ENCODE assay signal across 2 cellular contexts in the genomic region with DNA sequence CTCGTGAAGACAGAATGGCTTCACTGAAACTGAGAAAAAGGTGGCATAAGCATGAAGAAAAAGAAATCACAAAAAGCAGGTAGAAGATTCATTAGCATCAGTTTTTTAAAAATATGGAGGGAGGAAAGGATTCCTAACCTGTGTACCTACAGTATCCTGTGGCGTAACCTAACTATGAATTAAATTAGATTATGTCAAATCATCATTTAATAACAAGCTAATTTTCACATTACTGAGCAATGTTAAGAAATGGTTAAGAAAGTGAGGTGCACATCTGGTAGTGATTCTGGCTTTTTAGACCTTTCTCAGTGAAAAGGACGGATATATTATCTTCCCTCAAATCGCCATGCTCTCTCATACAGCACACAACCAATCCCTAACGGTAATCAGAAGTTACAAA.
TF ChIP-seq lines count a peak whose summit lies in the region.

No MANE protein-coding gene starts in this region.

TF ChIP-seq in GM23338, 12 proteins besides CTCF, POLR2A, EP300 and RAD21:
- TF ChIP-seq ZNF114 (CRISPR knock-in tag; IDR thresholded peaks at IDR 0.05): no peak
- no peak for TF ChIP-seq JUNB (IDR thresholded peaks at IDR 0.05; ENCODE audit: unreplicated experiment)
- TF ChIP-seq EZH2phosphoT487 (IDR thresholded peaks at IDR 0.05; ENCODE audit: unreplicated experiment): no peak
- TF ChIP-seq, protein P1, sequence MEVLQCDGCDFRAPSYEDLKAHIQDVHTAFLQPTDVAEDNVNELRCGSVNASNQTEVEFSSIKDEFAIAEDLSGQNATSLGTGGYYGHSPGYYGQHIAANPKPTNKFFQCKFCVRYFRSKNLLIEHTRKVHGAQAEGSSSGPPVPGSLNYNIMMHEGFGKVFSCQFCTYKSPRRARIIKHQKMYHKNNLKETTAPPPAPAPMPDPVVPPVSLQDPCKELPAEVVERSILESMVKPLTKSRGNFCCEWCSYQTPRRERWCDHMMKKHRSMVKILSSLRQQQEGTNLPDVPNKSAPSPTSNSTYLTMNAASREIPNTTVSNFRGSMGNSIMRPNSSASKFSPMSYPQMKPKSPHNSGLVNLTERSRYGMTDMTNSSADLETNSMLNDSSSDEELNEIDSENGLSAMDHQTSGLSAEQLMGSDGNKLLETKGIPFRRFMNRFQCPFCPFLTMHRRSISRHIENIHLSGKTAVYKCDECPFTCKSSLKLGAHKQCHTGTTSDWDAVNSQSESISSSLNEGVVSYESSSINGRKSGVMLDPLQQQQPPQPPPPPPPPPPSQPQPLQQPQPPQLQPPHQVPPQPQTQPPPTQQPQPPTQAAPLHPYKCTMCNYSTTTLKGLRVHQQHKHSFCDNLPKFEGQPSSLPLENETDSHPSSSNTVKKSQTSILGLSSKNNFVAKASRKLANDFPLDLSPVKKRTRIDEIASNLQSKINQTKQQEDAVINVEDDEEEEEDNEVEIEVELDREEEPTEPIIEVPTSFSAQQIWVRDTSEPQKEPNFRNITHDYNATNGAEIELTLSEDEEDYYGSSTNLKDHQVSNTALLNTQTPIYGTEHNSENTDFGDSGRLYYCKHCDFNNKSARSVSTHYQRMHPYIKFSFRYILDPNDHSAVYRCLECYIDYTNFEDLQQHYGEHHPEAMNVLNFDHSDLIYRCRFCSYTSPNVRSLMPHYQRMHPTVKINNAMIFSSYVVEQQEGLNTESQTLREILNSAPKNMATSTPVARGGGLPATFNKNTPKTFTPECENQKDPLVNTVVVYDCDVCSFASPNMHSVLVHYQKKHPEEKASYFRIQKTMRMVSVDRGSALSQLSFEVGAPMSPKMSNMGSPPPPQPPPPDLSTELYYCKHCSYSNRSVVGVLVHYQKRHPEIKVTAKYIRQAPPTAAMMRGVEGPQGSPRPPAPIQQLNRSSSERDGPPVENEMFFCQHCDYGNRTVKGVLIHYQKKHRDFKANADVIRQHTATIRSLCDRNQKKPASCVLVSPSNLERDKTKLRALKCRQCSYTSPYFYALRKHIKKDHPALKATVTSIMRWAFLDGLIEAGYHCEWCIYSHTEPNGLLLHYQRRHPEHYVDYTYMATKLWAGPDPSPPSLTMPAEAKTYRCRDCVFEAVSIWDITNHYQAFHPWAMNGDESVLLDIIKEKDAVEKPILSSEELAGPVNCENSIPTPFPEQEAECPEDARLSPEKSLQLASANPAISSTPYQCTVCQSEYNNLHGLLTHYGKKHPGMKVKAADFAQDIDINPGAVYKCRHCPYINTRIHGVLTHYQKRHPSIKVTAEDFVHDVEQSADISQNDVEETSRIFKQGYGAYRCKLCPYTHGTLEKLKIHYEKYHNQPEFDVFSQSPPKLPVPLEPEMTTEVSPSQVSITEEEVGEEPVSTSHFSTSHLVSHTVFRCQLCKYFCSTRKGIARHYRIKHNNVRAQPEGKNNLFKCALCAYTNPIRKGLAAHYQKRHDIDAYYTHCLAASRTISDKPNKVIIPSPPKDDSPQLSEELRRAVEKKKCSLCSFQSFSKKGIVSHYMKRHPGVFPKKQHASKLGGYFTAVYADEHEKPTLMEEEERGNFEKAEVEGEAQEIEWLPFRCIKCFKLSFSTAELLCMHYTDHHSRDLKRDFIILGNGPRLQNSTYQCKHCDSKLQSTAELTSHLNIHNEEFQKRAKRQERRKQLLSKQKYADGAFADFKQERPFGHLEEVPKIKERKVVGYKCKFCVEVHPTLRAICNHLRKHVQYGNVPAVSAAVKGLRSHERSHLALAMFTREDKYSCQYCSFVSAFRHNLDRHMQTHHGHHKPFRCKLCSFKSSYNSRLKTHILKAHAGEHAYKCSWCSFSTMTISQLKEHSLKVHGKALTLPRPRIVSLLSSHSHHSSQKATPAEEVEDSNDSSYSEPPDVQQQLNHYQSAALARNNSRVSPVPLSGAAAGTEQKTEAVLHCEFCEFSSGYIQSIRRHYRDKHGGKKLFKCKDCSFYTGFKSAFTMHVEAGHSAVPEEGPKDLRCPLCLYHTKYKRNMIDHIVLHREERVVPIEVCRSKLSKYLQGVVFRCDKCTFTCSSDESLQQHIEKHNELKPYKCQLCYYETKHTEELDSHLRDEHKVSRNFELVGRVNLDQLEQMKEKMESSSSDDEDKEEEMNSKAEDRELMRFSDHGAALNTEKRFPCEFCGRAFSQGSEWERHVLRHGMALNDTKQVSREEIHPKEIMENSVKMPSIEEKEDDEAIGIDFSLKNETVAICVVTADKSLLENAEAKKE (CRISPR knock-in tag; IDR thresholded peaks at IDR 0.05): no peak
- no peak for TF ChIP-seq NANOG (IDR thresholded peaks at IDR 0.05; ENCODE audit: borderline replicate concordance)
- TF ChIP-seq, protein P2, sequence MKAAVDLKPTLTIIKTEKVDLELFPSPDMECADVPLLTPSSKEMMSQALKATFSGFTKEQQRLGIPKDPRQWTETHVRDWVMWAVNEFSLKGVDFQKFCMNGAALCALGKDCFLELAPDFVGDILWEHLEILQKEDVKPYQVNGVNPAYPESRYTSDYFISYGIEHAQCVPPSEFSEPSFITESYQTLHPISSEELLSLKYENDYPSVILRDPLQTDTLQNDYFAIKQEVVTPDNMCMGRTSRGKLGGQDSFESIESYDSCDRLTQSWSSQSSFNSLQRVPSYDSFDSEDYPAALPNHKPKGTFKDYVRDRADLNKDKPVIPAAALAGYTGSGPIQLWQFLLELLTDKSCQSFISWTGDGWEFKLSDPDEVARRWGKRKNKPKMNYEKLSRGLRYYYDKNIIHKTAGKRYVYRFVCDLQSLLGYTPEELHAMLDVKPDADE (IDR thresholded peaks at IDR 0.05): no peak
- no peak for TF ChIP-seq EZH2 (IDR thresholded peaks at IDR 0.05; ENCODE audit: low read depth, unreplicated experiment)
- TF ChIP-seq POLR2AphosphoS5 (IDR thresholded peaks at IDR 0.05; ENCODE audit: low read depth): no peak
TF ChIP-seq in GM23338: peak in this region for 0.

TF ChIP-seq in K562, 482 proteins besides CTCF, POLR2A, EP300 and RAD21 (continued from another document):
- 0 out of 2 replicates have a peak, but pooled peaks have one; percentile 10 for TF ChIP-seq MAFF (IDR thresholded peaks at IDR 0.05; ENCODE audit: low read length)
- peak; percentile 88 for TF ChIP-seq ZNF316 (IDR thresholded peaks at IDR 0.05)
- TF ChIP-seq RBFOX2 (IDR thresholded peaks at IDR 0.05; ENCODE audit: low read depth, low read length): 0 out of 2 replicates have a peak, but pooled peaks have one; percentile 22
- TF ChIP-seq C11orf30 (IDR thresholded peaks at IDR 0.05; ENCODE audit: low read depth): peak; percentile 80
- TF ChIP-seq TOE1 (IDR thresholded peaks at IDR 0.05; ENCODE audit: borderline replicate concordance): no peak
- no peak for TF ChIP-seq TOE1 (CRISPR knock-in tag; IDR thresholded peaks at IDR 0.05; ENCODE audit: borderline replicate concordance, low read depth)
- TF ChIP-seq, protein P3, sequence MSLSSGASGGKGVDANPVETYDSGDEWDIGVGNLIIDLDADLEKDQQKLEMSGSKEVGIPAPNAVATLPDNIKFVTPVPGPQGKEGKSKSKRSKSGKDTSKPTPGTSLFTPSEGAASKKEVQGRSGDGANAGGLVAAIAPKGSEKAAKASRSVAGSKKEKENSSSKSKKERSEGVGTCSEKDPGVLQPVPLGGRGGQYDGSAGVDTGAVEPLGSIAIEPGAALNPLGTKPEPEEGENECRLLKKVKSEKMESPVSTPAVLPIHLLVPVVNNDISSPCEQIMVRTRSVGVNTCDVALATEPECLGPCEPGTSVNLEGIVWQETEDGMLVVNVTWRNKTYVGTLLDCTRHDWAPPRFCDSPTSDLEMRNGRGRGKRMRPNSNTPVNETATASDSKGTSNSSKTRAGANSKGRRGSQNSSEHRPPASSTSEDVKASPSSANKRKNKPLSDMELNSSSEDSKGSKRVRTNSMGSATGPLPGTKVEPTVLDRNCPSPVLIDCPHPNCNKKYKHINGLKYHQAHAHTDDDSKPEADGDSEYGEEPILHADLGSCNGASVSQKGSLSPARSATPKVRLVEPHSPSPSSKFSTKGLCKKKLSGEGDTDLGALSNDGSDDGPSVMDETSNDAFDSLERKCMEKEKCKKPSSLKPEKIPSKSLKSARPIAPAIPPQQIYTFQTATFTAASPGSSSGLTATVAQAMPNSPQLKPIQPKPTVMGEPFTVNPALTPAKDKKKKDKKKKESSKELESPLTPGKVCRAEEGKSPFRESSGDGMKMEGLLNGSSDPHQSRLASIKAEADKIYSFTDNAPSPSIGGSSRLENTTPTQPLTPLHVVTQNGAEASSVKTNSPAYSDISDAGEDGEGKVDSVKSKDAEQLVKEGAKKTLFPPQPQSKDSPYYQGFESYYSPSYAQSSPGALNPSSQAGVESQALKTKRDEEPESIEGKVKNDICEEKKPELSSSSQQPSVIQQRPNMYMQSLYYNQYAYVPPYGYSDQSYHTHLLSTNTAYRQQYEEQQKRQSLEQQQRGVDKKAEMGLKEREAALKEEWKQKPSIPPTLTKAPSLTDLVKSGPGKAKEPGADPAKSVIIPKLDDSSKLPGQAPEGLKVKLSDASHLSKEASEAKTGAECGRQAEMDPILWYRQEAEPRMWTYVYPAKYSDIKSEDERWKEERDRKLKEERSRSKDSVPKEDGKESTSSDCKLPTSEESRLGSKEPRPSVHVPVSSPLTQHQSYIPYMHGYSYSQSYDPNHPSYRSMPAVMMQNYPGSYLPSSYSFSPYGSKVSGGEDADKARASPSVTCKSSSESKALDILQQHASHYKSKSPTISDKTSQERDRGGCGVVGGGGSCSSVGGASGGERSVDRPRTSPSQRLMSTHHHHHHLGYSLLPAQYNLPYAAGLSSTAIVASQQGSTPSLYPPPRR (CRISPR knock-in tag; IDR thresholded peaks at IDR 0.05; ENCODE audit: borderline replicate concordance): no peak
TF ChIP-seq in K562: peak in this region for 5.
